In genomic region chr13:73733691-73734090, GRCh38 we compare ENCODE assay signal across 20 cellular contexts.
"Had no signal": no experiment of that assay in that cellular context is flagged by ENCODE, and none has a peak within 500 bp of the region (broad histone marks: within the 10 kb centered on the region; RNA-seq: fewer than 3 reads in every experiment).

No MANE protein-coding gene starts in this region.

- H3K9me3 Mint-ChIP-seq: activated CD4-positive, alpha-beta memory T cell treated with anti-CD3 and anti-CD28 coated beads for 36 hours; activated CD4-positive, alpha-beta T cell treated with anti-CD3 and anti-CD28 coated beads, Interleukin-2, amount 10 ng/mL, durations not matched to agents 7 days and 5 days; activated naive CD4-positive, alpha-beta T cell treated with anti-CD3 and anti-CD28 coated beads, Interleukin-2, amount 10 ng/mL, durations not matched to agents 7 days and 5 days; activated naive CD8-positive, alpha-beta T cell treated with anti-CD3 and anti-CD28 coated beads, Interleukin-2, amount 10 ng/mL, durations not matched to agents 7 days and 5 days; activated T-cell treated with anti-CD3 and anti-CD28 coated beads, Interleukin-2, amount 50 U/mL, for 4 hours had no signal

- H3K4me1 ChIP-seq: adrenal gland had no signal

- H3K27me3 ChIP-seq: adrenal gland had no signal

- H3K27ac Mint-ChIP-seq: activated CD4-positive, alpha-beta memory T cell treated with anti-CD3 and anti-CD28 coated beads for 36 hours; activated CD4-positive, alpha-beta T cell treated with anti-CD3 and anti-CD28 coated beads, Interleukin-2, amount 10 ng/mL, durations not matched to agents 7 days and 5 days; activated naive CD4-positive, alpha-beta T cell treated with anti-CD3 and anti-CD28 coated beads, Interleukin-2, amount 10 ng/mL, durations not matched to agents 7 days and 5 days; activated naive CD8-positive, alpha-beta T cell treated with anti-CD3 and anti-CD28 coated beads, Interleukin-2, amount 10 ng/mL, durations not matched to agents 7 days and 5 days had no signal

- H3K27me3 Mint-ChIP-seq: activated CD4-positive, alpha-beta memory T cell treated with anti-CD3 and anti-CD28 coated beads for 36 hours; activated CD4-positive, alpha-beta T cell treated with anti-CD3 and anti-CD28 coated beads, Interleukin-2, amount 10 ng/mL, durations not matched to agents 7 days and 5 days; activated naive CD4-positive, alpha-beta T cell treated with anti-CD3 and anti-CD28 coated beads, Interleukin-2, amount 10 ng/mL, durations not matched to agents 7 days and 5 days; activated naive CD8-positive, alpha-beta T cell treated with anti-CD3 and anti-CD28 coated beads, Interleukin-2, amount 10 ng/mL, durations not matched to agents 7 days and 5 days had no signal

- H3K36me3 ChIP-seq: adrenal gland had no signal

- H3K4me3 ChIP-seq: adrenal gland had no signal

- H3K4me1 Mint-ChIP-seq: activated naive CD4-positive, alpha-beta T cell treated with anti-CD3 and anti-CD28 coated beads, Interleukin-2, amount 10 ng/mL, durations not matched to agents 7 days and 5 days; activated naive CD8-positive, alpha-beta T cell treated with anti-CD3 and anti-CD28 coated beads, Interleukin-2, amount 10 ng/mL, durations not matched to agents 7 days and 5 days had no signal

- DNase-seq: activated CD4-positive, alpha-beta memory T cell treated with anti-CD3 and anti-CD28 coated beads for 36 hours; activated CD4-positive, alpha-beta T cell treated with anti-CD3 and anti-CD28 coated beads, Interleukin-2, amount 10 ng/mL, durations not matched to agents 7 days and 5 days; activated CD4-positive, CD25-positive, alpha-beta regulatory T cell; activated CD8-positive, alpha-beta memory T cell treated with anti-CD3 and anti-CD28 coated beads for 24 hours; activated gamma-delta T cell; activated naive CD4-positive, alpha-beta T cell treated with anti-CD3 and anti-CD28 coated beads, Interleukin-2, amount 10 ng/mL, durations not matched to agents 7 days and 5 days; activated naive CD8-positive, alpha-beta T cell treated with anti-CD3 and anti-CD28 coated beads, Interleukin-2, amount 10 ng/mL, durations not matched to agents 7 days and 5 days; activated T-cell treated with anti-CD3 and anti-CD28 coated beads, Interleukin-2, amount 50 U/mL, for 4 hours; adrenal gland; anterior cingulate cortex; MM.1S; NCI-H1105; NCI-H1436 treated with DMSO at 0.1 percent for 48 hours; NCI-H187; NCI-H2081; NCI-H510A treated with DMSO at 0.1 percent for 48 hours; NCI-H69; PC-3; SHP77 had no signal

- H3K27ac ChIP-seq: adrenal gland, VCaP had no signal

- ATAC-seq: activated T-cell treated with anti-CD3 and anti-CD28 coated beads, Interleukin-2, amount 50 U/mL, for 4 hours; PC-3 had no signal

- H3K4me3 Mint-ChIP-seq: activated CD4-positive, alpha-beta memory T cell treated with anti-CD3 and anti-CD28 coated beads for 36 hours; activated CD4-positive, alpha-beta T cell treated with anti-CD3 and anti-CD28 coated beads, Interleukin-2, amount 10 ng/mL, durations not matched to agents 7 days and 5 days; activated naive CD4-positive, alpha-beta T cell treated with anti-CD3 and anti-CD28 coated beads, Interleukin-2, amount 10 ng/mL, durations not matched to agents 7 days and 5 days; activated naive CD8-positive, alpha-beta T cell treated with anti-CD3 and anti-CD28 coated beads, Interleukin-2, amount 10 ng/mL, durations not matched to agents 7 days and 5 days; activated T-cell treated with anti-CD3 and anti-CD28 coated beads, Interleukin-2, amount 50 U/mL, for 4 hours had no signal

- H3K9me3 ChIP-seq: adrenal gland had no signal
